Comparison of ENCODE assay signal across 1 cellular context in the genomic region with DNA sequence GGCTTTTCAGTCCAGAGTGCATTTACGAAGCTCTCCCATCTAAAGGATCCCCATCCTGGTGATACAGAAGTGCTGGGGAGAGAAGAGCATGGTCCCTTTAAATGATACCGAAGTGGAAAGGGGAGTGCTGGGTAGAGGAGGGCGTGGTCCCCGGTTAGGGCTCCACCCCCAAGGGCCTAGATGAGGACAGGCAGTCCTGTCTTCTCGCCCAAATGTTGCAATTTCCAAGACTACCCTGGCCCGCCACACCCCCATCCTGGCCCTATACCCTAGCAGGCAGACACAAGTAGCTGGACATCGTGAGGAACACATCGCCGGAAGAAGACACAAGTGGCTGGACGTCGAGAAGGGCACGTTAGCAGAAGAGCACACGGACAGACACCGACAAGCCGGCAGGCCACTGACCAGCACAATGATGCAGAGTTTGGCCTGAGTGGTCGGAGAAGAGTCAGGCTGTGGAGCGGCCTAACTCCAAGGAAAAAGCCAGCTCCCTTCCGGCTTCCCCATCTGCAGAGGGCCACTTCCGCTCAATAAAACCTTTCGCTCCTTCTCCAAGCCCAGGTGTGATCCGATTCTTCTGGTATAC.
TF ChIP-seq lines count a peak whose summit lies in the region.

No MANE protein-coding gene starts in this region.

TF ChIP-seq in H1, 55 proteins besides CTCF, POLR2A, EP300 and RAD21:
- no peak for TF ChIP-seq SUZ12 (IDR thresholded peaks at IDR 0.05; ENCODE audit: low read length)
- TF ChIP-seq RFX5 (IDR thresholded peaks at IDR 0.05; ENCODE audit: borderline replicate concordance, low read depth, low read length) = no peak
- no peak for TF ChIP-seq POLR2AphosphoS5 (IDR thresholded peaks at IDR 0.05; ENCODE audit: low read depth, low read length)
- TF ChIP-seq NANOG (IDR thresholded peaks at IDR 0.05; ENCODE audit: insufficient read depth, low read depth, low read length, poor library complexity, severe bottlenecking) = no peak
- no peak for TF ChIP-seq BACH1 (IDR thresholded peaks at IDR 0.05; ENCODE audit: low read length)
- no peak for TF ChIP-seq YY1 (IDR thresholded peaks at IDR 0.05; ENCODE audit: low read depth, low read length)
- no peak for TF ChIP-seq SP4 (IDR thresholded peaks at IDR 0.05; ENCODE audit: low read length)
- TF ChIP-seq BRCA1 (IDR thresholded peaks at IDR 0.05; ENCODE audit: low read depth, low read length) = no peak
- no peak for TF ChIP-seq BCL11A (IDR thresholded peaks at IDR 0.05; ENCODE audit: low read depth in 2 of 2, low read length in 2 of 2)
- TF ChIP-seq SP2 (IDR thresholded peaks at IDR 0.05; ENCODE audit: low read length) = no peak
- TF ChIP-seq GTF2F1 (IDR thresholded peaks at IDR 0.05; ENCODE audit: borderline replicate concordance, low read depth, low read length) = no peak
- TF ChIP-seq EZH2 (IDR thresholded peaks at IDR 0.05; ENCODE audit: low read depth, low read length, severe bottlenecking) = no peak
- no peak for TF ChIP-seq PHF8 (conservative IDR thresholded peaks at IDR 0.05; ENCODE audit: low read depth, low read length)
- no peak for TF ChIP-seq CHD1 (IDR thresholded peaks at IDR 0.05; ENCODE audit: low read depth, low read length)
- TF ChIP-seq CREB1 (IDR thresholded peaks at IDR 0.05) = no peak
- TF ChIP-seq EGR1 (IDR thresholded peaks at IDR 0.05; ENCODE audit: borderline replicate concordance, low read depth, low read length) = no peak
- no peak for TF ChIP-seq SAP30 (IDR thresholded peaks at IDR 0.05; ENCODE audit: insufficient read depth, insufficient replicate concordance, low read length)
